18 cellular contexts compared by ENCODE assay signal in the genomic region with DNA sequence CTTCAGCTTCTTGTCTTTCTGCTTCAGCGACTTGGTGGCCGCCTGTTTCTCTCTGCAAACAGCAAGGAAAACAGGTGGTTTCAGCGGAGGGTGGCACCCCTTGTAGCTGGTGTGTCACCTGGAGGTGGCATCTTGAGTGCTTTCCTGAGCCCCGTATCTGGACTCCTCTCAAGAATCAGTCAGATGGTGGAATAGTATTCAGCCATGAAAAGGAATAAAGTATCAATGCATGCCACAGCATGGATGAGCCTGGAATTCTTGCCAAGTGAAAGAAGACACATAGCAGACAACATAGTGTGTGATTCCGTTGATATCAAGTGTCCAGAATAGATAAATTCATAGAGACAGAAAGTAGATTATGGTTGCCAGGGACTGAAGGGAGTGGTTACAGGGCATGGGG.
DNase-seq lines count a peak whose midpoint lies in the region; ATAC-seq, FAIRE-seq and TF ChIP-seq lines count a peak whose summit lies in the region.
"Had no signal": no experiment of that assay in that cellular context is flagged by ENCODE, and none has a peak within 500 bp of the region (broad histone marks: within the 10 kb centered on the region; RNA-seq: fewer than 3 reads in every experiment).

No MANE protein-coding gene starts in this region.

- POLR2A ChIA-PET in HEK293 (lab: Yijun Ruan, JAX), result no interaction called here

- TF ChIP-seq POLR2A in sigmoid colon (IDR thresholded peaks at IDR 0.05), result no peak

- no peak for TF ChIP-seq EP300 in sigmoid colon (IDR thresholded peaks at IDR 0.05)

- H3K4me1 Mint-ChIP-seq in effector memory CD8-positive, alpha-beta T cell (ENCODE audit: low read depth in 2 of 2), result peaks cover 19% of the 10 kb centered on the region in 2 donors

- H3K9me3 Mint-ChIP-seq in effector memory CD8-positive, alpha-beta T cell, result no peaks in the 10 kb centered on the region

- no peaks in the 10 kb centered on the region for H3K27me3 ChIP-seq in sigmoid colon

- 96% methylated on average over 5 of the region's 5 CpGs for WGBS in sigmoid colon, 2 donors

- no peak for FAIRE-seq in HTR-8/SVneo (lab: Jason Lieb, UNC)
- FAIRE-seq: GM12891, H1 had no signal

- H3K27ac Mint-ChIP-seq in effector memory CD8-positive, alpha-beta T cell, result peak overlapping the region; percentile 35 to 44

- no peaks in the 10 kb centered on the region for H3K4me1 ChIP-seq in HEK293 (ENCODE audit: control insufficient read depth, insufficient read depth, low read length)
- peaks cover 0 to 28% (median 14%) of the 10 kb centered on the region in 4 donors for H3K4me1 ChIP-seq in sigmoid colon

- no peaks in the 10 kb centered on the region for H3K9me3 ChIP-seq in HEK293 (ENCODE audit: control insufficient read depth, insufficient read depth, low read depth, low read length)
- H3K9me3 ChIP-seq in sigmoid colon, result no peaks in the 10 kb centered on the region

- H3K27ac ChIP-seq in HEK293 (ENCODE audit: extremely low read depth, low read depth, low read length), result no peak overlapping the region
- peak overlapping the region; percentile 13 to 80 (median 50) for H3K27ac ChIP-seq in sigmoid colon
- H3K27ac ChIP-seq: GM23248 had no signal

- no peaks in the 10 kb centered on the region for H3K27me3 Mint-ChIP-seq in effector memory CD8-positive, alpha-beta T cell
- H3K27me3 Mint-ChIP-seq: CD4-positive, alpha-beta memory T cell had no signal

- peaks cover 0 to 7% of the 10 kb centered on the region in 2 experiments; a peak in 2 of 3 replicates for H3K36me3 ChIP-seq in HEK293 (ENCODE audit: control insufficient read depth in 2 of 2, insufficient read depth in 1 of 2, low read length in 2 of 2)
- peaks cover 96 to 100% (median 99%) of the 10 kb centered on the region in 4 donors for H3K36me3 ChIP-seq in sigmoid colon

- intact Hi-C loops in sigmoid colon (cut with DNase I), result no loop called here

- DNase-seq in effector memory CD8-positive, alpha-beta T cell, result no peak
- DNase-seq in sigmoid colon (no peak), HTR-8/SVneo (ENCODE audit: insufficient read length, low spot score) (no peak), SHP77 treated with DMSO at 0.1 percent for 48 hours (lab: John Stamatoyannopoulos, UW) (no peak)
- DNase-seq: C1 segment of cervical spinal cord; Calu3; CD4-positive, alpha-beta memory T cell; COR-L47; DMS53; DMS79 treated with DMSO at 0.1 percent for 48 hours; GF-D8; GM23248; H7; HCEC 1CT had no signal

- no peak for TF ChIP-seq CTCF in HEK293 (tag by site-specific recombination; IDR thresholded peaks at IDR 0.05)
- no peak for TF ChIP-seq CTCF in sigmoid colon (IDR thresholded peaks at IDR 0.05)

- peaks cover 35% of the 10 kb centered on the region for H3K36me3 Mint-ChIP-seq in effector memory CD8-positive, alpha-beta T cell (ENCODE audit: insufficient read depth)

- CTCF ChIA-PET in HEK293 (lab: Yijun Ruan, JAX), result interaction anchor here (0.7 to 2.3 kb wide), 2 partner anchors 11 to 50 kb away, joined by 3 to 11 read pairs; no protein-coding TSS in a partner anchor

- no peak overlapping the region for H3K4me3 Mint-ChIP-seq in effector memory CD8-positive, alpha-beta T cell
- H3K4me3 Mint-ChIP-seq: CD4-positive, alpha-beta memory T cell had no signal

- H3K4me3 ChIP-seq in HEK293 (ENCODE audit: low read depth, low read length) (no peak overlapping the region), sigmoid colon (no peak overlapping the region)
- H3K4me3 ChIP-seq: GM23248 had no signal

- no peak for ATAC-seq in effector memory CD8-positive, alpha-beta T cell (replicated peaks)
- no peak for ATAC-seq in HG03565 (IDR thresholded peaks at IDR 0.05; ENCODE audit: unreplicated experiment)

TF ChIP-seq in HEK293, 187 proteins besides CTCF, POLR2A, EP300 and RAD21:
- TF ChIP-seq ZNF146 (tag by site-specific recombination; IDR thresholded peaks at IDR 0.05) (peak; percentile 99), HOXA7 (CRISPR knock-in tag; IDR thresholded peaks at IDR 0.05; ENCODE audit: borderline replicate concordance) (no peak)
